Comparison of ENCODE assay signal across 1 cellular context in the genomic region with DNA sequence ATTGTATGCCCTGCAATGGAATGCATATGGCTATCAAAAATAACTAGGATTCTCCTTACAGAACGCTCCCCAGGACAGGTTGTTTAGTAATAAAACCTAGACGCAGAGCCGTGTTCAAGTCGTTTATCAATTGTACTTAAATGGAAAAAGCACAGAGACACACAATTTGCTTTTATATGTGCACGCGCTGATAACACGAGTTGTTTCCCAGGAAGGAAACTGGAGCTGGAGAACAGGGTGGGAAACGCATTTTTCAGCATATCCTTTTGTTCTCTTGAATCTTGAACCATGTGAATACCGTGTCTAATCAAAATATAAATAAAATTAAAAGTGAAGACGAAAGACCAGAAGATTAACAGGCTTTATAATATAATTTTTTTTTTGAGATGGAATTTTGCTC.
TF ChIP-seq lines count a peak whose summit lies in the region.

No MANE protein-coding gene starts in this region.

TF ChIP-seq in K562, 482 proteins besides CTCF, POLR2A, EP300 and RAD21:
- TF ChIP-seq EWSR1 (IDR thresholded peaks at IDR 0.05; ENCODE audit: borderline replicate concordance, low read depth, partially characterized antibody) (no peak), CXXC5 (CRISPR knock-in tag; IDR thresholded peaks at IDR 0.05) (no peak)
- TF ChIP-seq, protein P1, sequence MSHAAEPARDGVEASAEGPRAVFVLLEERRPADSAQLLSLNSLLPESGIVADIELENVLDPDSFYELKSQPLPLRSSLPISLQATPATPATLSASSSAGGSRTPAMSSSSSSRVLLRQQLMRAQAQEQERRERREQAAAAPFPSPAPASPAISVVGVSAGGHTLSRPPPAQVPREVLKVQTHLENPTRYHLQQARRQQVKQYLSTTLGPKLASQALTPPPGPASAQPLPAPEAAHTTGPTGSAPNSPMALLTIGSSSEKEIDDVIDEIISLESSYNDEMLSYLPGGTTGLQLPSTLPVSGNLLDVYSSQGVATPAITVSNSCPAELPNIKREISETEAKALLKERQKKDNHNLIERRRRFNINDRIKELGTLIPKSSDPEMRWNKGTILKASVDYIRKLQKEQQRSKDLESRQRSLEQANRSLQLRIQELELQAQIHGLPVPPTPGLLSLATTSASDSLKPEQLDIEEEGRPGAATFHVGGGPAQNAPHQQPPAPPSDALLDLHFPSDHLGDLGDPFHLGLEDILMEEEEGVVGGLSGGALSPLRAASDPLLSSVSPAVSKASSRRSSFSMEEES (CRISPR knock-in tag; IDR thresholded peaks at IDR 0.05), result no peak
